1 cellular context compared by ENCODE assay signal in genomic region chr6:149247385-149247763, GRCh38.
TF ChIP-seq lines count a peak whose summit lies in the region.

No MANE protein-coding gene starts in this region.

TF ChIP-seq in GM12878, 131 proteins besides CTCF, POLR2A, EP300 and RAD21 (continued from another document):
- TF ChIP-seq ELK1 (IDR thresholded peaks at IDR 0.05; ENCODE audit: low read depth, low read length): no peak
- no peak for TF ChIP-seq MEF2A (IDR thresholded peaks at IDR 0.05; ENCODE audit: insufficient read depth, low read depth, low read length)
- TF ChIP-seq CBX5 (IDR thresholded peaks at IDR 0.05; ENCODE audit: low read depth): no peak
- TF ChIP-seq, protein P1, sequence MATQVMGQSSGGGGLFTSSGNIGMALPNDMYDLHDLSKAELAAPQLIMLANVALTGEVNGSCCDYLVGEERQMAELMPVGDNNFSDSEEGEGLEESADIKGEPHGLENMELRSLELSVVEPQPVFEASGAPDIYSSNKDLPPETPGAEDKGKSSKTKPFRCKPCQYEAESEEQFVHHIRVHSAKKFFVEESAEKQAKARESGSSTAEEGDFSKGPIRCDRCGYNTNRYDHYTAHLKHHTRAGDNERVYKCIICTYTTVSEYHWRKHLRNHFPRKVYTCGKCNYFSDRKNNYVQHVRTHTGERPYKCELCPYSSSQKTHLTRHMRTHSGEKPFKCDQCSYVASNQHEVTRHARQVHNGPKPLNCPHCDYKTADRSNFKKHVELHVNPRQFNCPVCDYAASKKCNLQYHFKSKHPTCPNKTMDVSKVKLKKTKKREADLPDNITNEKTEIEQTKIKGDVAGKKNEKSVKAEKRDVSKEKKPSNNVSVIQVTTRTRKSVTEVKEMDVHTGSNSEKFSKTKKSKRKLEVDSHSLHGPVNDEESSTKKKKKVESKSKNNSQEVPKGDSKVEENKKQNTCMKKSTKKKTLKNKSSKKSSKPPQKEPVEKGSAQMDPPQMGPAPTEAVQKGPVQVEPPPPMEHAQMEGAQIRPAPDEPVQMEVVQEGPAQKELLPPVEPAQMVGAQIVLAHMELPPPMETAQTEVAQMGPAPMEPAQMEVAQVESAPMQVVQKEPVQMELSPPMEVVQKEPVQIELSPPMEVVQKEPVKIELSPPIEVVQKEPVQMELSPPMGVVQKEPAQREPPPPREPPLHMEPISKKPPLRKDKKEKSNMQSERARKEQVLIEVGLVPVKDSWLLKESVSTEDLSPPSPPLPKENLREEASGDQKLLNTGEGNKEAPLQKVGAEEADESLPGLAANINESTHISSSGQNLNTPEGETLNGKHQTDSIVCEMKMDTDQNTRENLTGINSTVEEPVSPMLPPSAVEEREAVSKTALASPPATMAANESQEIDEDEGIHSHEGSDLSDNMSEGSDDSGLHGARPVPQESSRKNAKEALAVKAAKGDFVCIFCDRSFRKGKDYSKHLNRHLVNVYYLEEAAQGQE (IDR thresholded peaks at IDR 0.05; ENCODE audit: low read depth, low read length): no peak
- no peak for TF ChIP-seq SMC3 (IDR thresholded peaks at IDR 0.05; ENCODE audit: borderline replicate concordance, low read length)
